In the genomic region with DNA sequence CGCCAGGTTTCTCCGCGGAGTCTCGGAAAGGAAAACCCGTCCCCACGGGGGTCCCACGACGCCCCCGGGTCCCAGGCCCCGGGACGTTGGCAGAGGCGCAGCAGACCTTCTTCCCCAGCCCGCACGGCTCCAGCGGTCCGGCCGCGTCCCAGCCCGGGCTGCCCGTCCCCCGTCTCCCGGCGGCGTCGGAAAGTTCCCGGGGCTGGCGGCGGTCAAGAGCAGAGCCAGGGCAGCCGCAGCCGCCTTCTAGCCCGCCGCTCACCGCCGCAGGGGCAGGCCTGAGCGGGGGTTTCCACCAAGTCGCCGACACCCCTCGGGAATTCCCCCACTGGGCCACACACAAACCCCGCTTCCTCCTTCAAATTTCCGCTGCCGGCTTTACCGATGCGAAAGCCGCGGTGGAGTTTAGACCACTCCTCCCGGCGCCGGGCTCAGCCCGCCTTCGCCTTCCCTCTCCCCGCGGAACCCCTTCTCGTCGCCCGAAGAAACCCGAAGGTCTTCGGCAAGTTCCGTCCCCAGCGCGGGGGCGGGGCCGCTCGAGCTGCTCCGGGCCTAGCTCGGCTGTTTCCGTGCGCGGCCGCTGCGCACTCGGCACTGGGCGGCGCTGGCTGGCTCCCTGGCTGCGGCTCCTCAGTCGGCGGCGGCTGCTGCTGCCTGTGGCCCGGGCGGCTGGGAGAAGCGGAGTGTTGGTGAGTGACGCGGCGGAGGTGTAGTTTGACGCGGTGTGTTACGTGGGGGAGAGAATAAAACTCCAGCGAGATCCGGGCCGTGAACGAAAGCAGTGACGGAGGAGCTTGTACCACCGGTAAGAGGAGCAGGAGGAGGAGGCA, we compare ENCODE assay signal across 1 cellular context.
TF ChIP-seq lines count a peak whose summit lies in the region.

A gene (plus strand): TSS at position 633 of the 830 bp plus-strand sequence. CDS start 25,674 bp downstream, outside the sequence.

TF ChIP-seq in HepG2, 621 proteins besides CTCF, POLR2A, EP300 and RAD21 (continued from another document and continues in another):
- TF ChIP-seq, protein P1, sequence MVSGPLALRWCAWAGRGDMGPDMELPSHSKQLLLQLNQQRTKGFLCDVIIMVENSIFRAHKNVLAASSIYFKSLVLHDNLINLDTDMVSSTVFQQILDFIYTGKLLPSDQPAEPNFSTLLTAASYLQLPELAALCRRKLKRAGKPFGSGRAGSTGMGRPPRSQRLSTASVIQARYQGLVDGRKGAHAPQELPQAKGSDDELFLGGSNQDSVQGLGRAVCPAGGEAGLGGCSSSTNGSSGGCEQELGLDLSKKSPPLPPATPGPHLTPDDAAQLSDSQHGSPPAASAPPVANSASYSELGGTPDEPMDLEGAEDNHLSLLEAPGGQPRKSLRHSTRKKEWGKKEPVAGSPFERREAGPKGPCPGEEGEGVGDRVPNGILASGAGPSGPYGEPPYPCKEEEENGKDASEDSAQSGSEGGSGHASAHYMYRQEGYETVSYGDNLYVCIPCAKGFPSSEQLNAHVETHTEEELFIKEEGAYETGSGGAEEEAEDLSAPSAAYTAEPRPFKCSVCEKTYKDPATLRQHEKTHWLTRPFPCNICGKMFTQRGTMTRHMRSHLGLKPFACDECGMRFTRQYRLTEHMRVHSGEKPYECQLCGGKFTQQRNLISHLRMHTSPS (CRISPR knock-in tag; IDR thresholded peaks at IDR 0.05; ENCODE audit: low read depth), result peak; percentile 65; the same call in 1 of the 2 replicates
- TF ChIP-seq, protein P2, sequence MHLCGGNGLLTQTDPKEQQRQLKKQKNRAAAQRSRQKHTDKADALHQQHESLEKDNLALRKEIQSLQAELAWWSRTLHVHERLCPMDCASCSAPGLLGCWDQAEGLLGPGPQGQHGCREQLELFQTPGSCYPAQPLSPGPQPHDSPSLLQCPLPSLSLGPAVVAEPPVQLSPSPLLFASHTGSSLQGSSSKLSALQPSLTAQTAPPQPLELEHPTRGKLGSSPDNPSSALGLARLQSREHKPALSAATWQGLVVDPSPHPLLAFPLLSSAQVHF (CRISPR knock-in tag; IDR thresholded peaks at IDR 0.05), result peak; percentile 64
- TF ChIP-seq ATF1 (CRISPR knock-in tag; IDR thresholded peaks at IDR 0.05) (peak; percentile 80), MIXL1 (CRISPR knock-in tag; IDR thresholded peaks at IDR 0.05) (no peak), ELF3 (CRISPR knock-in tag; IDR thresholded peaks at IDR 0.05) (peak; percentile 70), GABPB1 (CRISPR knock-in tag; IDR thresholded peaks at IDR 0.05) (peak; percentile 70), NONO (IDR thresholded peaks at IDR 0.05) (no peak), NONO (CRISPR knock-in tag; conservative IDR thresholded peaks at IDR 0.05) (peak; percentile 94), FOXC1 (CRISPR knock-in tag; IDR thresholded peaks at IDR 0.05; ENCODE audit: borderline replicate concordance) (peak; percentile 88), ZSCAN9 (CRISPR knock-in tag; IDR thresholded peaks at IDR 0.05; ENCODE audit: borderline replicate concordance) (peak; percentile 84), TOPORS (CRISPR knock-in tag; IDR thresholded peaks at IDR 0.05) (peak; percentile 72), KLF6 (CRISPR knock-in tag; IDR thresholded peaks at IDR 0.05) (peak; percentile 97), MAFG (CRISPR knock-in tag; IDR thresholded peaks at IDR 0.05) (peak; percentile 34; the same call in 1 of the 2 replicates), HOXA3 (CRISPR knock-in tag; IDR thresholded peaks at IDR 0.05) (peak; percentile 99), ZNF484 (CRISPR knock-in tag; IDR thresholded peaks at IDR 0.05; ENCODE audit: borderline replicate concordance, low read depth) (0 out of 2 replicates have a peak, but pooled peaks have one; percentile 14), ZNF335 (CRISPR knock-in tag; IDR thresholded peaks at IDR 0.05) (peak; percentile 78; the same call in 1 of the 2 replicates), ZNF891 (CRISPR knock-in tag; IDR thresholded peaks at IDR 0.05) (peak; percentile 65), GTF3A (CRISPR knock-in tag; conservative IDR thresholded peaks at IDR 0.05) (0 out of 2 replicates have a peak, but pooled peaks have one; percentile 84), ZNF766 (CRISPR knock-in tag; IDR thresholded peaks at IDR 0.05; ENCODE audit: borderline replicate concordance) (0 out of 2 replicates have a peak, but pooled peaks have one; percentile 28), ZNF552 (CRISPR knock-in tag; IDR thresholded peaks at IDR 0.05; ENCODE audit: borderline replicate concordance) (no peak), U2AF2 (IDR thresholded peaks at IDR 0.05; ENCODE audit: low read depth, low read length) (no peak), MLLT10 (CRISPR knock-in tag; IDR thresholded peaks at IDR 0.05) (no peak), STAT5B (CRISPR knock-in tag; IDR thresholded peaks at IDR 0.05) (no peak), ZNF317 (CRISPR knock-in tag; IDR thresholded peaks at IDR 0.05) (no peak; the same call in 1 of the 2 replicates), ZNF563 (CRISPR knock-in tag; IDR thresholded peaks at IDR 0.05) (peak; percentile 35), ZNF83 (CRISPR knock-in tag; IDR thresholded peaks at IDR 0.05; ENCODE audit: borderline replicate concordance) (peak; percentile 61; the same call in 1 of the 2 replicates), RELA (CRISPR knock-in tag; IDR thresholded peaks at IDR 0.05) (peak; percentile 99), FOXJ3 (CRISPR knock-in tag; IDR thresholded peaks at IDR 0.05; ENCODE audit: borderline replicate concordance) (no peak), TP53 (CRISPR knock-in tag; conservative IDR thresholded peaks at IDR 0.05) (no peak), TBP (CRISPR knock-in tag; IDR thresholded peaks at IDR 0.05) (0 out of 2 replicates have a peak, but pooled peaks have one; percentile 46), ZNF670 (CRISPR knock-in tag; IDR thresholded peaks at IDR 0.05; ENCODE audit: borderline replicate concordance) (peak; percentile 71; the same call in 1 of the 2 replicates), MED1 (CRISPR knock-in tag; IDR thresholded peaks at IDR 0.05) (peak; percentile 53), POGZ (CRISPR knock-in tag; IDR thresholded peaks at IDR 0.05) (peak; percentile 68), TEAD2 (CRISPR knock-in tag; IDR thresholded peaks at IDR 0.05) (0 out of 2 replicates have a peak, but pooled peaks have one; percentile 14), ZNF12 (CRISPR knock-in tag; IDR thresholded peaks at IDR 0.05) (no peak), ZFP36L1 (CRISPR knock-in tag; IDR thresholded peaks at IDR 0.05) (no peak), ASH2L (IDR thresholded peaks at IDR 0.05; ENCODE audit: insufficient read length, low read depth, low read length) (peak; percentile 93), ZBTB8A (CRISPR knock-in tag; IDR thresholded peaks at IDR 0.05; ENCODE audit: borderline replicate concordance, low read depth) (peak; percentile 93; the same call in 1 of the 2 replicates), PAX8 (CRISPR knock-in tag; IDR thresholded peaks at IDR 0.05; ENCODE audit: borderline replicate concordance) (peak; percentile 95), ZSCAN20 (CRISPR knock-in tag; IDR thresholded peaks at IDR 0.05; ENCODE audit: borderline replicate concordance) (peak; percentile 81; the same call in 1 of the 2 replicates)
- TF ChIP-seq, protein P3, sequence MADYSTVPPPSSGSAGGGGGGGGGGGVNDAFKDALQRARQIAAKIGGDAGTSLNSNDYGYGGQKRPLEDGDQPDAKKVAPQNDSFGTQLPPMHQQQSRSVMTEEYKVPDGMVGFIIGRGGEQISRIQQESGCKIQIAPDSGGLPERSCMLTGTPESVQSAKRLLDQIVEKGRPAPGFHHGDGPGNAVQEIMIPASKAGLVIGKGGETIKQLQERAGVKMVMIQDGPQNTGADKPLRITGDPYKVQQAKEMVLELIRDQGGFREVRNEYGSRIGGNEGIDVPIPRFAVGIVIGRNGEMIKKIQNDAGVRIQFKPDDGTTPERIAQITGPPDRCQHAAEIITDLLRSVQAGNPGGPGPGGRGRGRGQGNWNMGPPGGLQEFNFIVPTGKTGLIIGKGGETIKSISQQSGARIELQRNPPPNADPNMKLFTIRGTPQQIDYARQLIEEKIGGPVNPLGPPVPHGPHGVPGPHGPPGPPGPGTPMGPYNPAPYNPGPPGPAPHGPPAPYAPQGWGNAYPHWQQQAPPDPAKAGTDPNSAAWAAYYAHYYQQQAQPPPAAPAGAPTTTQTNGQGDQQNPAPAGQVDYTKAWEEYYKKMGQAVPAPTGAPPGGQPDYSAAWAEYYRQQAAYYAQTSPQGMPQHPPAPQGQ (CRISPR knock-in tag; IDR thresholded peaks at IDR 0.05; ENCODE audit: borderline replicate concordance), result no peak
- TF ChIP-seq, protein P4, sequence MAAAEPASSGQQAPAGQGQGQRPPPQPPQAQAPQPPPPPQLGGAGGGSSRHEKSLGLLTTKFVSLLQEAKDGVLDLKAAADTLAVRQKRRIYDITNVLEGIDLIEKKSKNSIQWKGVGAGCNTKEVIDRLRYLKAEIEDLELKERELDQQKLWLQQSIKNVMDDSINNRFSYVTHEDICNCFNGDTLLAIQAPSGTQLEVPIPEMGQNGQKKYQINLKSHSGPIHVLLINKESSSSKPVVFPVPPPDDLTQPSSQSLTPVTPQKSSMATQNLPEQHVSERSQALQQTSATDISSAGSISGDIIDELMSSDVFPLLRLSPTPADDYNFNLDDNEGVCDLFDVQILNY (CRISPR knock-in tag; conservative IDR thresholded peaks at IDR 0.05), result 0 out of 2 replicates have a peak, but pooled peaks have one; percentile 19
- TF ChIP-seq, protein P5, sequence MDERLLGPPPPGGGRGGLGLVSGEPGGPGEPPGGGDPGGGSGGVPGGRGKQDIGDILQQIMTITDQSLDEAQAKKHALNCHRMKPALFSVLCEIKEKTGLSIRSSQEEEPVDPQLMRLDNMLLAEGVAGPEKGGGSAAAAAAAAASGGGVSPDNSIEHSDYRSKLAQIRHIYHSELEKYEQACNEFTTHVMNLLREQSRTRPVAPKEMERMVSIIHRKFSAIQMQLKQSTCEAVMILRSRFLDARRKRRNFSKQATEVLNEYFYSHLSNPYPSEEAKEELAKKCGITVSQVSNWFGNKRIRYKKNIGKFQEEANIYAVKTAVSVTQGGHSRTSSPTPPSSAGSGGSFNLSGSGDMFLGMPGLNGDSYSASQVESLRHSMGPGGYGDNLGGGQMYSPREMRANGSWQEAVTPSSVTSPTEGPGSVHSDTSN (CRISPR knock-in tag; IDR thresholded peaks at IDR 0.05), result peak; percentile 28; the same call in 1 of the 2 replicates
- TF ChIP-seq, protein P6, sequence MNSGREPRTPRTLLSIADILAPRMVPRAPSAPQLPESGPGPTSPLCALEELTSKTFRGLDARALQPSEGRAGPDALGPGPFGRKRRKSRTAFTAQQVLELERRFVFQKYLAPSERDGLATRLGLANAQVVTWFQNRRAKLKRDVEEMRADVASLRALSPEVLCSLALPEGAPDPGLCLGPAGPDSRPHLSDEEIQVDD (CRISPR knock-in tag; IDR thresholded peaks at IDR 0.05; ENCODE audit: borderline replicate concordance), result no peak
- TF ChIP-seq, protein P7, sequence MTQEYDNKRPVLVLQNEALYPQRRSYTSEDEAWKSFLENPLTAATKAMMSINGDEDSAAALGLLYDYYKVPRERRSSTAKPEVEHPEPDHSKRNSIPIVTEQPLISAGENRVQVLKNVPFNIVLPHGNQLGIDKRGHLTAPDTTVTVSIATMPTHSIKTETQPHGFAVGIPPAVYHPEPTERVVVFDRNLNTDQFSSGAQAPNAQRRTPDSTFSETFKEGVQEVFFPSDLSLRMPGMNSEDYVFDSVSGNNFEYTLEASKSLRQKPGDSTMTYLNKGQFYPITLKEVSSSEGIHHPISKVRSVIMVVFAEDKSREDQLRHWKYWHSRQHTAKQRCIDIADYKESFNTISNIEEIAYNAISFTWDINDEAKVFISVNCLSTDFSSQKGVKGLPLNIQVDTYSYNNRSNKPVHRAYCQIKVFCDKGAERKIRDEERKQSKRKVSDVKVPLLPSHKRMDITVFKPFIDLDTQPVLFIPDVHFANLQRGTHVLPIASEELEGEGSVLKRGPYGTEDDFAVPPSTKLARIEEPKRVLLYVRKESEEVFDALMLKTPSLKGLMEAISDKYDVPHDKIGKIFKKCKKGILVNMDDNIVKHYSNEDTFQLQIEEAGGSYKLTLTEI (CRISPR knock-in tag; conservative IDR thresholded peaks at IDR 0.05), result no peak
- TF ChIP-seq, protein P8, sequence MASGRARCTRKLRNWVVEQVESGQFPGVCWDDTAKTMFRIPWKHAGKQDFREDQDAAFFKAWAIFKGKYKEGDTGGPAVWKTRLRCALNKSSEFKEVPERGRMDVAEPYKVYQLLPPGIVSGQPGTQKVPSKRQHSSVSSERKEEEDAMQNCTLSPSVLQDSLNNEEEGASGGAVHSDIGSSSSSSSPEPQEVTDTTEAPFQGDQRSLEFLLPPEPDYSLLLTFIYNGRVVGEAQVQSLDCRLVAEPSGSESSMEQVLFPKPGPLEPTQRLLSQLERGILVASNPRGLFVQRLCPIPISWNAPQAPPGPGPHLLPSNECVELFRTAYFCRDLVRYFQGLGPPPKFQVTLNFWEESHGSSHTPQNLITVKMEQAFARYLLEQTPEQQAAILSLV (CRISPR knock-in tag; IDR thresholded peaks at IDR 0.05; ENCODE audit: borderline replicate concordance), result peak; percentile 83; the same call in 1 of the 2 replicates
- TF ChIP-seq, protein P9, sequence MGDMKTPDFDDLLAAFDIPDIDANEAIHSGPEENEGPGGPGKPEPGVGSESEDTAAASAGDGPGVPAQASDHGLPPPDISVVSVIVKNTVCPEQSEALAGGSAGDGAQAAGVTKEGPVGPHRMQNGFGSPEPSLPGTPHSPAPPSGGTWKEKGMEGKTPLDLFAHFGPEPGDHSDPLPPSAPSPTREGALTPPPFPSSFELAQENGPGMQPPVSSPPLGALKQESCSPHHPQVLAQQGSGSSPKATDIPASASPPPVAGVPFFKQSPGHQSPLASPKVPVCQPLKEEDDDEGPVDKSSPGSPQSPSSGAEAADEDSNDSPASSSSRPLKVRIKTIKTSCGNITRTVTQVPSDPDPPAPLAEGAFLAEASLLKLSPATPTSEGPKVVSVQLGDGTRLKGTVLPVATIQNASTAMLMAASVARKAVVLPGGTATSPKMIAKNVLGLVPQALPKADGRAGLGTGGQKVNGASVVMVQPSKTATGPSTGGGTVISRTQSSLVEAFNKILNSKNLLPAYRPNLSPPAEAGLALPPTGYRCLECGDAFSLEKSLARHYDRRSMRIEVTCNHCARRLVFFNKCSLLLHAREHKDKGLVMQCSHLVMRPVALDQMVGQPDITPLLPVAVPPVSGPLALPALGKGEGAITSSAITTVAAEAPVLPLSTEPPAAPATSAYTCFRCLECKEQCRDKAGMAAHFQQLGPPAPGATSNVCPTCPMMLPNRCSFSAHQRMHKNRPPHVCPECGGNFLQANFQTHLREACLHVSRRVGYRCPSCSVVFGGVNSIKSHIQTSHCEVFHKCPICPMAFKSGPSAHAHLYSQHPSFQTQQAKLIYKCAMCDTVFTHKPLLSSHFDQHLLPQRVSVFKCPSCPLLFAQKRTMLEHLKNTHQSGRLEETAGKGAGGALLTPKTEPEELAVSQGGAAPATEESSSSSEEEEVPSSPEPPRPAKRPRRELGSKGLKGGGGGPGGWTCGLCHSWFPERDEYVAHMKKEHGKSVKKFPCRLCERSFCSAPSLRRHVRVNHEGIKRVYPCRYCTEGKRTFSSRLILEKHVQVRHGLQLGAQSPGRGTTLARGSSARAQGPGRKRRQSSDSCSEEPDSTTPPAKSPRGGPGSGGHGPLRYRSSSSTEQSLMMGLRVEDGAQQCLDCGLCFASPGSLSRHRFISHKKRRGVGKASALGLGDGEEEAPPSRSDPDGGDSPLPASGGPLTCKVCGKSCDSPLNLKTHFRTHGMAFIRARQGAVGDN (CRISPR knock-in tag; IDR thresholded peaks at IDR 0.05), result peak; percentile 92
- TF ChIP-seq, protein P10, sequence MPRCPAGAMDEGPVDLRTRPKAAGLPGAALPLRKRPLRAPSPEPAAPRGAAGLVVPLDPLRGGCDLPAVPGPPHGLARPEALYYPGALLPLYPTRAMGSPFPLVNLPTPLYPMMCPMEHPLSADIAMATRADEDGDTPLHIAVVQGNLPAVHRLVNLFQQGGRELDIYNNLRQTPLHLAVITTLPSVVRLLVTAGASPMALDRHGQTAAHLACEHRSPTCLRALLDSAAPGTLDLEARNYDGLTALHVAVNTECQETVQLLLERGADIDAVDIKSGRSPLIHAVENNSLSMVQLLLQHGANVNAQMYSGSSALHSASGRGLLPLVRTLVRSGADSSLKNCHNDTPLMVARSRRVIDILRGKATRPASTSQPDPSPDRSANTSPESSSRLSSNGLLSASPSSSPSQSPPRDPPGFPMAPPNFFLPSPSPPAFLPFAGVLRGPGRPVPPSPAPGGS (CRISPR knock-in tag; IDR thresholded peaks at IDR 0.05), result peak; percentile 75
